Comparison of ENCODE assay signal across 22 cellular contexts in genomic region chr13:51811046-51811445, GRCh38. TPM values are rescaled to one million over a fixed set of nuclear protein-coding genes. Genes with fewer than 3 reads are reported as not detected.
DNase-seq lines count a peak whose midpoint lies in the region; ATAC-seq, FAIRE-seq and TF ChIP-seq lines count a peak whose summit lies in the region.
"Had no signal": no experiment of that assay in that cellular context is flagged by ENCODE, and none has a peak within 500 bp of the region (broad histone marks: within the 10 kb centered on the region; RNA-seq: fewer than 3 reads in every experiment).

No MANE protein-coding gene starts in this region.

- no peak overlapping the region for H3K23ac ChIP-seq in IMR-90 (ENCODE audit: low read depth, low read length)

- no peaks in the 10 kb centered on the region for H3K36me3 ChIP-seq in IMR-90 (ENCODE audit: control insufficient read depth, insufficient read depth, low read length)
- no peaks in the 10 kb centered on the region for H3K36me3 ChIP-seq in endothelial cell of umbilical vein (ENCODE audit: control insufficient read depth in 2 of 2, extremely low read depth in 1 of 2, insufficient read depth in 2 of 2, low read length in 2 of 2)
- H3K36me3 ChIP-seq: tibial artery had no signal

- H3K27me3 ChIP-seq in IMR-90 (ENCODE audit: control insufficient read depth, insufficient read depth, low read length), result peaks cover 6% of the 10 kb centered on the region
- peaks cover 0 to 5% of the 10 kb centered on the region in 2 experiments for H3K27me3 ChIP-seq in endothelial cell of umbilical vein (ENCODE audit: control insufficient read depth in 2 of 2, insufficient read depth in 2 of 2, low read length in 2 of 2)
- H3K27me3 ChIP-seq: tibial artery had no signal

- intact Hi-C loops in activated CD8-positive, alpha-beta T cell treated with anti-CD3 and anti-CD28 coated beads for 36 hours (cut with micrococcal nuclease), result no loop called here
- intact Hi-C loops in IMR-90 (cut with micrococcal nuclease), result loop anchor here (10.0 kb wide), 1 partner anchor 204 kb away; the partner anchor contains the start of genes ALG11 and ATP7B
- intact Hi-C loops in endothelial cell of umbilical vein (cut with micrococcal nuclease), result no loop called here

- no peak overlapping the region for H4K91ac ChIP-seq in IMR-90 (ENCODE audit: insufficient read depth, low read depth, low read length)

- H3K4me2 ChIP-seq in IMR-90 (ENCODE audit: low read depth, low read length) (no peak overlapping the region), endothelial cell of umbilical vein (ENCODE audit: insufficient read depth, low read length) (no peak overlapping the region)

- no peak overlapping the region for H2BK120ac ChIP-seq in IMR-90 (ENCODE audit: low read depth, low read length)

- H2AK5ac ChIP-seq in IMR-90 (ENCODE audit: low read depth, low read length), result no peak overlapping the region

- no peak for TF ChIP-seq CTCF in activated CD8-positive, alpha-beta T cell treated with anti-CD3 and anti-CD28 coated beads for 36 hours (IDR thresholded peaks at IDR 0.05)
- TF ChIP-seq CTCF in IMR-90 (conservative IDR thresholded peaks at IDR 0.05; ENCODE audit: low read depth, low read length) (no peak), endothelial cell of umbilical vein (IDR thresholded peaks at IDR 0.05; ENCODE audit: extremely low read depth in 1 of 2, insufficient read depth in 1 of 2, low read depth in 1 of 2, low read length in 2 of 2) (no peak)

- in situ Hi-C loops in IMR-90 (cut with MboI; ENCODE audit: low sequenced_read_pairs), result loop anchor here (10.0 kb wide), 1 partner anchor 314 kb away; the partner anchor contains the start of gene NEK5

- H3K4me3 Mint-ChIP-seq in activated CD8-positive, alpha-beta T cell treated with anti-CD3 and anti-CD28 coated beads for 36 hours, result no peak overlapping the region
- no peak overlapping the region for H3K4me3 Mint-ChIP-seq in activated CD8-positive, alpha-beta T cell treated with anti-CD3 and anti-CD28 coated beads, Interleukin-2, amount 10 ng/mL, durations not matched to agents 7 days and 5 days
- H3K4me3 Mint-ChIP-seq: nephron progenitor cell; stimulated activated memory B cell treated with anti-CD40 and anti-IgM and Interleukin-4, amounts not matched to agents 10 μg/mL and 1 μg/mL and 100 μg/mL, for 72 hours had no signal

- dilution Hi-C loops in IMR-90 (cut with HindIII; ENCODE audit: low sequenced_read_pairs, unreplicated experiment), result no loop called here
- dilution Hi-C loops in endothelial cell of umbilical vein (cut with MboI; ENCODE audit: extremely low pct_ligation_motif_present, low sequenced_read_pairs), result no loop called here

- H3K9me3 ChIP-seq in IMR-90 (ENCODE audit: control insufficient read depth, insufficient read depth, low read length), result no peaks in the 10 kb centered on the region
- no peaks in the 10 kb centered on the region for H3K9me3 ChIP-seq in endothelial cell of umbilical vein (replicated peaks; ENCODE audit: control insufficient read depth, insufficient read depth, low read length)
- H3K9me3 ChIP-seq: tibial artery had no signal

- peak overlapping the region; percentile 55 for H3K27ac Mint-ChIP-seq in activated CD8-positive, alpha-beta T cell treated with anti-CD3 and anti-CD28 coated beads for 36 hours
- no peak overlapping the region for H3K27ac Mint-ChIP-seq in activated CD8-positive, alpha-beta T cell treated with anti-CD3 and anti-CD28 coated beads, Interleukin-2, amount 10 ng/mL, durations not matched to agents 7 days and 5 days
- H3K27ac Mint-ChIP-seq: nephron progenitor cell had no signal

- TF ChIP-seq POLR2A in IMR-90 (IDR thresholded peaks at IDR 0.05; ENCODE audit: low read depth, low read length), result no peak
- no peak for TF ChIP-seq POLR2A in endothelial cell of umbilical vein (IDR thresholded peaks at IDR 0.05; ENCODE audit: low read depth, low read length)

- H4K20me1 ChIP-seq in IMR-90 (ENCODE audit: insufficient read depth, low read length), result no peaks in the 10 kb centered on the region
- no peaks in the 10 kb centered on the region for H4K20me1 ChIP-seq in endothelial cell of umbilical vein (replicated peaks; ENCODE audit: control insufficient read depth, extremely low read depth, insufficient read depth, low read length)

- no peak overlapping the region for H2BK15ac ChIP-seq in IMR-90 (ENCODE audit: low read depth, low read length)

- H2AFZ ChIP-seq in IMR-90 (replicated peaks; ENCODE audit: low read length, poor library complexity), result peak overlapping the region; percentile 44
- peak overlapping the region; percentile 19 for H2AFZ ChIP-seq in endothelial cell of umbilical vein (ENCODE audit: low read depth, low read length)

- no peak overlapping the region for H3K14ac ChIP-seq in IMR-90 (replicated peaks; ENCODE audit: low read depth, low read length)

- ATAC-seq in activated CD8-positive, alpha-beta T cell treated with anti-CD3 and anti-CD28 coated beads for 36 hours, result no peak
- ATAC-seq in activated CD8-positive, alpha-beta T cell treated with anti-CD3 and anti-CD28 coated beads, Interleukin-2, amount 10 ng/mL, durations not matched to agents 7 days and 5 days, result no peak
- ATAC-seq in IMR-90 (ENCODE audit: low read depth) (no peak), GM21528 (IDR thresholded peaks at IDR 0.05; ENCODE audit: low FRiP score, unreplicated experiment) (no peak)

- POLR2A ChIA-PET in activated CD8-positive, alpha-beta T cell treated with anti-CD3 and anti-CD28 coated beads for 36 hours (lab: Charles Lee), result interaction anchor here (0.9 to 2.2 kb wide), 3 partner anchors 9 to 13 kb away, joined by 3 to 10 read pairs (median 3); no protein-coding TSS in a partner anchor
- POLR2A ChIA-PET in activated CD8-positive, alpha-beta T cell treated with anti-CD3 and anti-CD28 coated beads, Interleukin-2, amount 10 ng/mL, durations not matched to agents 7 days and 5 days (lab: Charles Lee), result interaction anchor here (0.6 to 0.9 kb wide), 3 partner anchors 11 to 383 kb away, joined by 3 to 7 read pairs (median 4); no protein-coding TSS in a partner anchor
- POLR2A ChIA-PET in IMR-90 (lab: Charles Lee; ENCODE audit: unreplicated experiment) (no interaction called here), endothelial cell of umbilical vein (lab: Charles Lee) (interaction anchor here (0.9 kb wide), 1 partner anchor 358 kb away, joined by 4 read pairs; the partner anchor contains the start of gene INTS6)

- no peak overlapping the region for H3K4ac ChIP-seq in IMR-90 (ENCODE audit: low read depth, low read length)

- no peak for DNase-seq in activated CD8-positive, alpha-beta T cell treated with anti-CD3 and anti-CD28 coated beads for 36 hours
- no peak for DNase-seq in activated CD8-positive, alpha-beta T cell treated with anti-CD3 and anti-CD28 coated beads, Interleukin-2, amount 10 ng/mL, durations not matched to agents 7 days and 5 days
- DNase-seq in IMR-90 (no peak), NCI-H2171 (lab: John Stamatoyannopoulos, UW) (peak; percentile 93), endothelial cell of umbilical vein (ENCODE audit: low read depth, low spot score) (no peak), anterior cingulate cortex (lab: John Stamatoyannopoulos, UW) (no peak), GM19238 (ENCODE audit: insufficient read length, low spot score) (no peak)
- DNase-seq: activated CD4-positive, CD25-positive, alpha-beta regulatory T cell; foreskin fibroblast; GDM1; GOT3; hippocampal formation; left ventricle myocardium superior; NCI-H2227 treated with DMSO at 0.1 percent for 48 hours; nephron progenitor cell; tibial artery had no signal

- H2BK5ac ChIP-seq in IMR-90 (ENCODE audit: low read depth, low read length, poor library complexity, severe bottlenecking), result no peak overlapping the region

- no peaks in the 10 kb centered on the region for H3K4me1 ChIP-seq in IMR-90 (ENCODE audit: control insufficient read depth, insufficient read depth, low read length)
- H3K4me1 ChIP-seq in endothelial cell of umbilical vein (ENCODE audit: control insufficient read depth, extremely low read depth, insufficient read depth, low read length), result peaks cover 13% of the 10 kb centered on the region

- 57% methylated on average over 4 of the region's 12 CpGs; no CpG with 5 or more reads in 1 of the 2 experiments for WGBS in IMR-90 (ENCODE audit: extremely low coverage in 2 of 2, insufficient read length in 1 of 2), 2 experiments

- H3K79me1 ChIP-seq in IMR-90 (ENCODE audit: low read depth in 1 of 2, low read length in 2 of 2), result no peaks in the 10 kb centered on the region

- H4K8ac ChIP-seq in IMR-90 (ENCODE audit: low read depth in 2 of 2, low read length in 2 of 2), result no peak overlapping the region

- H3K4me1 Mint-ChIP-seq in activated CD8-positive, alpha-beta T cell treated with anti-CD3 and anti-CD28 coated beads for 36 hours (ENCODE audit: low read depth), result peaks cover 48% of the 10 kb centered on the region
- peaks cover 30% of the 10 kb centered on the region for H3K4me1 Mint-ChIP-seq in activated CD8-positive, alpha-beta T cell treated with anti-CD3 and anti-CD28 coated beads, Interleukin-2, amount 10 ng/mL, durations not matched to agents 7 days and 5 days (ENCODE audit: low read depth)

- no peaks in the 10 kb centered on the region for H3K79me2 ChIP-seq in endothelial cell of umbilical vein (ENCODE audit: control insufficient read depth, insufficient read depth, low read length)

- no peak overlapping the region for H2AK9ac ChIP-seq in IMR-90 (replicated peaks; ENCODE audit: low read depth, low read length, poor library complexity)

- H3K36me3 Mint-ChIP-seq in activated CD8-positive, alpha-beta T cell treated with anti-CD3 and anti-CD28 coated beads for 36 hours (ENCODE audit: low read depth), result peaks cover 12% of the 10 kb centered on the region
- H3K36me3 Mint-ChIP-seq in activated CD8-positive, alpha-beta T cell treated with anti-CD3 and anti-CD28 coated beads, Interleukin-2, amount 10 ng/mL, durations not matched to agents 7 days and 5 days (ENCODE audit: low read depth), result no peaks in the 10 kb centered on the region

- H4K5ac ChIP-seq in IMR-90 (ENCODE audit: low read depth, low read length), result no peak overlapping the region

- no TSS peak for BruUV-seq in IMR-90 (replicated peaks; lab: Mats Ljungman, UMichigan)
- BruUV-seq in endothelial cell of umbilical vein (replicated peaks; lab: Mats Ljungman, UMichigan), result no TSS peak

- no peak for TF ChIP-seq RAD21 in IMR-90 (IDR thresholded peaks at IDR 0.05; ENCODE audit: low read length)

- no peaks in the 10 kb centered on the region for H3K9me3 Mint-ChIP-seq in activated CD8-positive, alpha-beta T cell treated with anti-CD3 and anti-CD28 coated beads for 36 hours
- no peaks in the 10 kb centered on the region for H3K9me3 Mint-ChIP-seq in activated CD8-positive, alpha-beta T cell treated with anti-CD3 and anti-CD28 coated beads, Interleukin-2, amount 10 ng/mL, durations not matched to agents 7 days and 5 days (ENCODE audit: insufficient read depth)
- H3K9me3 Mint-ChIP-seq: nephron progenitor cell had no signal

- H3K27ac ChIP-seq in IMR-90 (ENCODE audit: insufficient read depth, low read length) (no peak overlapping the region), endothelial cell of umbilical vein (ENCODE audit: insufficient read depth, low read depth, low read length) (no peak overlapping the region)
- H3K27ac ChIP-seq: RWPE1, tibial artery had no signal

- no peak for FAIRE-seq in endothelial cell of umbilical vein (lab: Jason Lieb, UNC)

- H3K27me3 Mint-ChIP-seq in activated CD8-positive, alpha-beta T cell treated with anti-CD3 and anti-CD28 coated beads for 36 hours, result no peaks in the 10 kb centered on the region
- H3K27me3 Mint-ChIP-seq in activated CD8-positive, alpha-beta T cell treated with anti-CD3 and anti-CD28 coated beads, Interleukin-2, amount 10 ng/mL, durations not matched to agents 7 days and 5 days (ENCODE audit: low read depth), result no peaks in the 10 kb centered on the region
- H3K27me3 Mint-ChIP-seq: stimulated activated memory B cell treated with anti-CD40 and anti-IgM and Interleukin-4, amounts not matched to agents 10 μg/mL and 1 μg/mL and 100 μg/mL, for 72 hours had no signal

- no peak overlapping the region for H3K56ac ChIP-seq in IMR-90 (ENCODE audit: extremely low read depth, insufficient read depth, low read length)

- no peak overlapping the region for H3K18ac ChIP-seq in IMR-90 (ENCODE audit: low read depth, low read length)

- no peak overlapping the region for H2BK20ac ChIP-seq in IMR-90 (ENCODE audit: low read depth, low read length)

- no peak overlapping the region for H3K9ac ChIP-seq in IMR-90 (ENCODE audit: low read depth, low read length)
- no peak overlapping the region for H3K9ac ChIP-seq in endothelial cell of umbilical vein (replicated peaks; ENCODE audit: extremely low read depth, insufficient read depth, low read length)

- H3K4me3 ChIP-seq in IMR-90 (ENCODE audit: insufficient read depth, low read depth, low read length) (no peak overlapping the region), endothelial cell of umbilical vein (replicated peaks in 1 of 3; ENCODE audit: insufficient read depth in 1 of 3, low read depth in 1 of 3, low read length in 3 of 3) (no peak overlapping the region)
- H3K4me3 ChIP-seq: tibial artery had no signal

- H3K9me1 ChIP-seq in IMR-90 (ENCODE audit: insufficient read depth, low read length) (peaks cover 4% of the 10 kb centered on the region; the same call in 1 of the 2 replicates), endothelial cell of umbilical vein (replicated peaks; ENCODE audit: control insufficient read depth, extremely low read depth, insufficient read depth, low read length) (no peaks in the 10 kb centered on the region)

- CTCF ChIA-PET in activated CD8-positive, alpha-beta T cell treated with anti-CD3 and anti-CD28 coated beads for 36 hours (lab: Charles Lee), result interaction anchor here (1.1 to 3.8 kb wide), 3 partner anchors 16 to 39 kb away, joined by 3 to 22 read pairs (median 15); no protein-coding TSS in a partner anchor
- CTCF ChIA-PET in activated CD8-positive, alpha-beta T cell treated with anti-CD3 and anti-CD28 coated beads, Interleukin-2, amount 10 ng/mL, durations not matched to agents 7 days and 5 days (lab: Charles Lee), result interaction anchor here (1.1 to 2.0 kb wide), 4 partner anchors 10 to 316 kb away, joined by 3 to 7 read pairs (median 4); no protein-coding TSS in a partner anchor
- CTCF ChIA-PET in IMR-90 (lab: Yijun Ruan, JAX), result interaction anchor here (1.3 kb wide), 1 partner anchor 13 kb away, joined by 3 read pairs; no protein-coding TSS in a partner anchor
- CTCF ChIA-PET in endothelial cell of umbilical vein (lab: Charles Lee), result interaction anchor here (0.9 to 2.0 kb wide), 5 partner anchors 12 to 686 kb away, joined by 3 to 5 read pairs (median 3); partner anchors contain the start of gene NEK5

RNA-seq across cellular contexts. Expression of gene DHRS12, which starts 7.1 kb away (rescaled TPM):
- total RNA-seq in activated CD8-positive, alpha-beta T cell treated with anti-CD3 and anti-CD28 coated beads for 36 hours, result 1 to 10 TPM; 6.6 to 6.7 TPM
- total RNA-seq in activated CD8-positive, alpha-beta T cell treated with anti-CD3 and anti-CD28 coated beads, Interleukin-2, amount 10 ng/mL, durations not matched to agents 7 days and 5 days, result 10 to 100 TPM in 1 of 2 experiments, 1 to 10 TPM in 1; 8.9 to 10.0 TPM
- total RNA-seq in IMR-90 (2012; rRNA removed) (1.3 and 1.9 TPM in 2 replicates), endothelial cell of umbilical vein (6.4 and 8.9 TPM in 2 replicates)
- polyA plus RNA-seq in IMR-90 (2012; rRNA removed) (1.5 and 1.6 TPM in 2 replicates), endothelial cell of umbilical vein (9.1 and 9.4 TPM in 2 replicates)
- polyA plus RNA-seq in IMR-90 (2012; cell fraction: cytosol; rRNA removed), result 1.2 and 1.5 TPM in 2 replicates
- 3.7 TPM in 2 replicates for polyA plus RNA-seq in IMR-90 (2012; cell fraction: nucleus; rRNA removed; ENCODE audit: low replicate concordance)
- polyA plus RNA-seq in endothelial cell of umbilical vein (2011; cell fraction: cytosol; rRNA removed), result 4.9 and 7.3 TPM in 2 replicates
- 13.8 and 16.8 TPM in 2 replicates for polyA plus RNA-seq in endothelial cell of umbilical vein (2011; cell fraction: nucleus; rRNA removed)
- polyA plus RNA-seq in endothelial cell of umbilical vein (2012), result 8.3 and 13.3 TPM in 2 replicates
- polyA minus RNA-seq in endothelial cell of umbilical vein, result 8.6 and 9.8 TPM in 2 replicates
- polyA minus RNA-seq in endothelial cell of umbilical vein (2011; cell fraction: cytosol; rRNA and poly(A)+ RNA removed), result not detected
- polyA minus RNA-seq in endothelial cell of umbilical vein (2011; cell fraction: nucleus; rRNA and poly(A)+ RNA removed), result 7.7 and 9.3 TPM in 2 replicates

RNA-seq across cellular contexts. Expression of gene TMEM272, which starts 33.9 kb away (rescaled TPM):
- total RNA-seq in activated CD8-positive, alpha-beta T cell treated with anti-CD3 and anti-CD28 coated beads for 36 hours, result under 1 TPM; 0.18 to 0.32 TPM
- under 1 TPM; 0.23 to 0.29 TPM for total RNA-seq in activated CD8-positive, alpha-beta T cell treated with anti-CD3 and anti-CD28 coated beads, Interleukin-2, amount 10 ng/mL, durations not matched to agents 7 days and 5 days
- total RNA-seq in IMR-90 (2012; rRNA removed), result not detected in 2 replicates
- not detected in 2 replicates for polyA plus RNA-seq in IMR-90 (2012; rRNA removed)
- not detected in 2 replicates for polyA plus RNA-seq in IMR-90 (2012; cell fraction: cytosol; rRNA removed)
- not detected in 2 replicates for polyA plus RNA-seq in IMR-90 (2012; cell fraction: nucleus; rRNA removed; ENCODE audit: low replicate concordance)
- not detected in 2 replicates for total RNA-seq in endothelial cell of umbilical vein
- polyA plus RNA-seq in endothelial cell of umbilical vein, result not detected in 2 replicates
- not detected in 2 replicates for polyA plus RNA-seq in endothelial cell of umbilical vein (2011; cell fraction: cytosol; rRNA removed)
- polyA plus RNA-seq in endothelial cell of umbilical vein (2011; cell fraction: nucleus; rRNA removed), result 0.03 TPM in 1 of 2 replicates, not detected in the other
- not detected in 2 replicates for polyA plus RNA-seq in endothelial cell of umbilical vein (2012)
- polyA minus RNA-seq in endothelial cell of umbilical vein, result not detected in 2 replicates
- polyA minus RNA-seq in endothelial cell of umbilical vein (2011; cell fraction: cytosol; rRNA and poly(A)+ RNA removed), result not detected
- polyA minus RNA-seq in endothelial cell of umbilical vein (2011; cell fraction: nucleus; rRNA and poly(A)+ RNA removed), result not detected in 2 replicates
- total RNA-seq: dermis microvascular lymphatic vessel endothelial cell had no signal

RNA-seq across cellular contexts. Expression of gene CCDC70, which starts 50.7 kb away (rescaled TPM):
- under 1 TPM; 0.45 to 0.72 TPM for total RNA-seq in activated CD8-positive, alpha-beta T cell treated with anti-CD3 and anti-CD28 coated beads for 36 hours
- total RNA-seq in activated CD8-positive, alpha-beta T cell treated with anti-CD3 and anti-CD28 coated beads, Interleukin-2, amount 10 ng/mL, durations not matched to agents 7 days and 5 days, result not detected
- total RNA-seq in IMR-90 (2012; rRNA removed) (not detected in 2 replicates), endothelial cell of umbilical vein (not detected in 2 replicates)
- polyA plus RNA-seq in IMR-90 (2012; rRNA removed) (not detected in 2 replicates), endothelial cell of umbilical vein (not detected in 2 replicates)
- not detected in 2 replicates for polyA plus RNA-seq in IMR-90 (2012; cell fraction: cytosol; rRNA removed)
- not detected in 2 replicates for polyA plus RNA-seq in IMR-90 (2012; cell fraction: nucleus; rRNA removed; ENCODE audit: low replicate concordance)
- polyA plus RNA-seq in endothelial cell of umbilical vein (2011; cell fraction: cytosol; rRNA removed), result not detected in 2 replicates
- polyA plus RNA-seq in endothelial cell of umbilical vein (2011; cell fraction: nucleus; rRNA removed), result not detected in 2 replicates
- polyA plus RNA-seq in endothelial cell of umbilical vein (2012), result not detected in 2 replicates
- not detected in 2 replicates for polyA minus RNA-seq in endothelial cell of umbilical vein
- polyA minus RNA-seq in endothelial cell of umbilical vein (2011; cell fraction: cytosol; rRNA and poly(A)+ RNA removed), result not detected
- not detected in 2 replicates for polyA minus RNA-seq in endothelial cell of umbilical vein (2011; cell fraction: nucleus; rRNA and poly(A)+ RNA removed)
- total RNA-seq: dermis microvascular lymphatic vessel endothelial cell, left ventricle myocardium superior, posterior vena cava had no signal
- polyA plus RNA-seq: adipose tissue had no signal
